Comparison of ENCODE assay signal across 9 cellular contexts in genomic region chr7:130758429-130759056, GRCh38. TPM values are rescaled to one million over a fixed set of nuclear protein-coding genes. Genes with fewer than 3 reads are reported as not detected.
DNase-seq lines count a peak whose midpoint lies in the region; ATAC-seq, FAIRE-seq and TF ChIP-seq lines count a peak whose summit lies in the region.
"Had no signal": no experiment of that assay in that cellular context is flagged by ENCODE, and none has a peak within 500 bp of the region (broad histone marks: within the 10 kb centered on the region; RNA-seq: fewer than 3 reads in every experiment).

No MANE protein-coding gene starts in this region.

- no peak overlapping the region for H3K4ac ChIP-seq in mesenchymal stem cell (ENCODE audit: low read depth in 1 of 2, low read length in 2 of 2)

- H3K4me1 Mint-ChIP-seq in activated CD8-positive, alpha-beta memory T cell treated with anti-CD3 and anti-CD28 coated beads, Interleukin-2, amount 10 ng/mL, durations not matched to agents 7 days and 5 days = no peaks in the 10 kb centered on the region

- CTCF ChIA-PET in activated CD8-positive, alpha-beta memory T cell treated with anti-CD3 and anti-CD28 coated beads, Interleukin-2, amount 10 ng/mL, durations not matched to agents 7 days and 5 days (lab: Charles Lee) = interaction anchor here (0.7 to 2.7 kb wide), 22 partner anchors 8 to 696 kb away, joined by 3 to 25 read pairs (median 4); partner anchors contain the start of genes KLF14, KLHDC10 and TMEM209

- H3K4me1 ChIP-seq in mesenchymal stem cell (ENCODE audit: control insufficient read depth, insufficient read depth, low read depth, low read length) = no peaks in the 10 kb centered on the region

- no peaks in the 10 kb centered on the region for H3K36me3 Mint-ChIP-seq in activated CD8-positive, alpha-beta memory T cell treated with anti-CD3 and anti-CD28 coated beads, Interleukin-2, amount 10 ng/mL, durations not matched to agents 7 days and 5 days

- no peak overlapping the region for H3K4me3 Mint-ChIP-seq in activated CD8-positive, alpha-beta memory T cell treated with anti-CD3 and anti-CD28 coated beads, Interleukin-2, amount 10 ng/mL, durations not matched to agents 7 days and 5 days

- FAIRE-seq in H54 (lab: Jason Lieb, UNC) = peak; percentile 23

- no peak overlapping the region for H2BK5ac ChIP-seq in mesenchymal stem cell (ENCODE audit: low read depth, low read length, poor library complexity, severe bottlenecking)

- no peak overlapping the region for H2BK12ac ChIP-seq in mesenchymal stem cell (ENCODE audit: low read length in 2 of 2)

- H2AK5ac ChIP-seq in mesenchymal stem cell (ENCODE audit: low read length, severe bottlenecking) = no peak overlapping the region

- no peak overlapping the region for H2BK120ac ChIP-seq in mesenchymal stem cell (ENCODE audit: low read depth, low read length)

- no peak for TF ChIP-seq POLR2A in H54 (IDR thresholded peaks at IDR 0.05; ENCODE audit: low read depth, low read length)

- no peak overlapping the region for H3K4me2 ChIP-seq in mesenchymal stem cell (ENCODE audit: low read length, poor library complexity, severe bottlenecking)

- ATAC-seq in GM18861 (IDR thresholded peaks at IDR 0.05; ENCODE audit: unreplicated experiment) (no peak), HG03460 (IDR thresholded peaks at IDR 0.05; ENCODE audit: unreplicated experiment) (no peak)
- no peak for ATAC-seq in activated CD8-positive, alpha-beta memory T cell treated with anti-CD3 and anti-CD28 coated beads, Interleukin-2, amount 10 ng/mL, durations not matched to agents 7 days and 5 days

- H3K27me3 ChIP-seq in mesenchymal stem cell (ENCODE audit: control insufficient read depth in 1 of 2, insufficient read depth in 1 of 2, low read length in 2 of 2) = peaks cover 5 to 8% of the 10 kb centered on the region in 2 experiments

- H4K8ac ChIP-seq in mesenchymal stem cell (ENCODE audit: low read length) = no peak overlapping the region

- no peak overlapping the region for H2AFZ ChIP-seq in mesenchymal stem cell (ENCODE audit: low read depth, low read length)

- H3K36me3 ChIP-seq in mesenchymal stem cell (ENCODE audit: control insufficient read depth in 1 of 2, insufficient read depth in 2 of 2, low read depth in 1 of 2, low read length in 2 of 2) = no peaks in the 10 kb centered on the region

- no CpG with 5 or more reads among the region's 2 CpGs for WGBS in mesenchymal stem cell

- H3K79me1 ChIP-seq in mesenchymal stem cell (replicated peaks; ENCODE audit: low read length, poor library complexity, severe bottlenecking) = no peaks in the 10 kb centered on the region

- no peak overlapping the region for H3K18ac ChIP-seq in mesenchymal stem cell (ENCODE audit: low read depth in 1 of 2, low read length in 2 of 2)

- no peaks in the 10 kb centered on the region for H3K9me3 Mint-ChIP-seq in activated CD8-positive, alpha-beta memory T cell treated with anti-CD3 and anti-CD28 coated beads, Interleukin-2, amount 10 ng/mL, durations not matched to agents 7 days and 5 days (ENCODE audit: low read depth)

- H4K91ac ChIP-seq in mesenchymal stem cell (ENCODE audit: low read length) = no peak overlapping the region

- no peak overlapping the region for H3K4me3 ChIP-seq in mesenchymal stem cell (ENCODE audit: insufficient read depth in 1 of 2, low read depth in 1 of 2, low read length in 2 of 2)

- H3K23ac ChIP-seq in mesenchymal stem cell (ENCODE audit: low read length in 2 of 2) = no peak overlapping the region

- H3K27ac ChIP-seq in mesenchymal stem cell (ENCODE audit: low read length, poor library complexity, severe bottlenecking) = no peak overlapping the region
- H3K27ac ChIP-seq: epithelial cell of prostate had no signal

- H3K27ac Mint-ChIP-seq in activated CD8-positive, alpha-beta memory T cell treated with anti-CD3 and anti-CD28 coated beads, Interleukin-2, amount 10 ng/mL, durations not matched to agents 7 days and 5 days = no peak overlapping the region

- no peak overlapping the region for H2BK15ac ChIP-seq in mesenchymal stem cell (ENCODE audit: low read depth, poor library complexity, severe bottlenecking)

- peaks cover 21% of the 10 kb centered on the region for H3K27me3 Mint-ChIP-seq in activated CD8-positive, alpha-beta memory T cell treated with anti-CD3 and anti-CD28 coated beads, Interleukin-2, amount 10 ng/mL, durations not matched to agents 7 days and 5 days

- H3K14ac ChIP-seq in mesenchymal stem cell (ENCODE audit: low read length in 2 of 2) = no peak overlapping the region

- no peak overlapping the region for H3K9ac ChIP-seq in mesenchymal stem cell (ENCODE audit: low read length)

- peak; percentile 67 to 71 for DNase-seq in AML-193 (lab: John Stamatoyannopoulos, UW)
- no peak for DNase-seq in H54 (ENCODE audit: insufficient read length, low spot score)
- peak; percentile 59 to 64 for DNase-seq in NCI-H526 (lab: John Stamatoyannopoulos, UW)
- DNase-seq in cerebellar cortex (ENCODE audit: low spot score) = peak; percentile 63
- DNase-seq in mesenchymal stem cell = peak; percentile 62
- DNase-seq in activated CD8-positive, alpha-beta memory T cell treated with anti-CD3 and anti-CD28 coated beads, Interleukin-2, amount 10 ng/mL, durations not matched to agents 7 days and 5 days = no peak

- H3K9me3 ChIP-seq in mesenchymal stem cell (ENCODE audit: control insufficient read depth, low read length) = no peaks in the 10 kb centered on the region

RNA-seq across cellular contexts. Expression of gene KLF14, which starts 24.5 kb away (rescaled TPM):
- polyA plus RNA-seq in mesenchymal stem cell (2013, experiment 1 of 2) = 0.12 TPM
- 0.04 TPM for polyA plus RNA-seq in mesenchymal stem cell (2013, experiment 2 of 2)
- total RNA-seq in activated CD8-positive, alpha-beta memory T cell treated with anti-CD3 and anti-CD28 coated beads, Interleukin-2, amount 10 ng/mL, durations not matched to agents 7 days and 5 days = not detected

Comparison
In these comparisons a context has a peak if more than half of its experiments do, and no peak if none do; other contexts are left out.
1. DNase-seq: peak in AML-193 (2 of 2), NCI-H526 (2 of 2), cerebellar cortex (single experiment) and mesenchymal stem cell (single experiment); none in H54 (single experiment) and activated CD8-positive, alpha-beta memory T cell treated with anti-CD3 and anti-CD28 coated beads, Interleukin-2, amount 10 ng/mL, durations not matched to agents 7 days and 5 days (single experiment).